Comparison of ENCODE assay signal across 8 cellular contexts in genomic region chr10:81218307-81218706, GRCh38.
"Had no signal": no experiment of that assay in that cellular context is flagged by ENCODE, and none has a peak within 500 bp of the region (broad histone marks: within the 10 kb centered on the region; RNA-seq: fewer than 3 reads in every experiment).

No MANE protein-coding gene starts in this region.

- DNase-seq: GDM1, GF-D8 had no signal

- ATAC-seq: GM12878 had no signal

- FAIRE-seq: G401.6, GM12878, GM12891, GM12892, GM18507, GM19239 had no signal

- H3K4me3 ChIP-seq: GM12878 had no signal
